ENCODE assay signal across 14 cellular contexts in the genomic region with DNA sequence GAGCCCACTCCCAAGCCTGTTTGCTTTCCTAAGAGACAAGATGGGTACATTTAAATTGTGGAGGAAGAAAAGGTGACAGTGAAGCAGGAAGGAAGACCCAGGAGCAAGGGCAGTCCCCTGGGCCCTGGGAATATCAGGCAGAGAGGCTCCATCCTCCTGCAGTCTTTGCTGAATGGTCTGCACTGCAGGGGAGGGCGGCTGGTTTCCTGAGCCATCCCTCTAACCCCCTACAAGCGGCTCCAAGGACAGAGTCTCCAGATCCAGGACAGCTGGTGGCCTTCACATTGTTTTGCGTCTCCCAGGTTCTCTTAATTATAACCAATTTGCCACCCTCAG. TPM values are rescaled to one million over a fixed set of nuclear protein-coding genes. Genes with fewer than 3 reads are reported as not detected.
A peak's percentile ranks its signal among the peaks of the same experiment; 100 is the strongest.
DNase-seq lines count a peak whose midpoint lies in the region; ATAC-seq and TF ChIP-seq lines count a peak whose summit lies in the region.
"Had no signal": no experiment of that assay in that cellular context is flagged by ENCODE, and none has a peak within 500 bp of the region (broad histone marks: within the 10 kb centered on the region; RNA-seq: fewer than 3 reads in every experiment).

No MANE protein-coding gene starts in this region.

- H3K9me3 ChIP-seq in heart left ventricle (no peaks in the 10 kb centered on the region), right atrium auricular region (no peaks in the 10 kb centered on the region), neural progenitor cell (ENCODE audit: low read depth) (no peaks in the 10 kb centered on the region), vagina (no peaks in the 10 kb centered on the region), mammary epithelial cell (replicated peaks; ENCODE audit: insufficient read depth, low read length) (no peaks in the 10 kb centered on the region)
- H3K9me3 ChIP-seq: SJCRH30 had no signal

- H4K20me1 ChIP-seq in neural progenitor cell (ENCODE audit: low read depth) (no peaks in the 10 kb centered on the region), mammary epithelial cell (ENCODE audit: insufficient read depth, low read length) (no peaks in the 10 kb centered on the region)

- peaks cover 78% of the 10 kb centered on the region for H3K4me1 Mint-ChIP-seq in neural progenitor cell

- H3K9ac ChIP-seq in neural progenitor cell (no peak overlapping the region), mammary epithelial cell (ENCODE audit: insufficient read depth, low read length) (no peak overlapping the region)

- peak overlapping the region in 1 of 12 donors; percentile 28 for H3K4me3 ChIP-seq in heart left ventricle
- no peak overlapping the region for H3K4me3 ChIP-seq in right atrium auricular region
- no peak overlapping the region for H3K4me3 ChIP-seq in neural progenitor cell
- no peak overlapping the region for H3K4me3 ChIP-seq in vagina
- no peak overlapping the region for H3K4me3 ChIP-seq in mammary epithelial cell (replicated peaks in 1 of 3; ENCODE audit: insufficient read depth in 1 of 3, low read depth in 2 of 3, low read length in 3 of 3)
- H3K4me3 ChIP-seq: SJCRH30 had no signal

- peak overlapping the region; percentile 95 for H3K27ac Mint-ChIP-seq in neural progenitor cell
- H3K27ac Mint-ChIP-seq: memory B cell had no signal

- CTCF ChIA-PET in mammary epithelial cell (lab: Charles Lee; ENCODE audit: low non-redundant PET), result no interaction called here

- TF ChIP-seq POLR2A in heart left ventricle (IDR thresholded peaks at IDR 0.05) (no peak), vagina (IDR thresholded peaks at IDR 0.05) (no peak)

- H3F3A ChIP-seq in neural progenitor cell (ENCODE audit: low read depth), result peaks cover 51% of the 10 kb centered on the region

- in situ Hi-C loops in mammary epithelial cell (cut with MboI; ENCODE audit: low sequenced_read_pairs in 2 of 2), result loop anchor here in 1 of 2 donors (10.0 to 25.0 kb wide), 2 partner anchors 93 to 290 kb away; no protein-coding TSS in a partner anchor

- H3K27me3 ChIP-seq in heart left ventricle (no peaks in the 10 kb centered on the region), right atrium auricular region (no peaks in the 10 kb centered on the region), neural progenitor cell (peaks cover 5% of the 10 kb centered on the region), vagina (no peaks in the 10 kb centered on the region), mammary epithelial cell (ENCODE audit: insufficient read depth, low read length) (no peaks in the 10 kb centered on the region)
- H3K27me3 ChIP-seq: SJCRH30 had no signal

- DNase-seq in heart left ventricle (no peak), left cardiac atrium (no peak), right atrium auricular region (ENCODE audit: low spot score) (no peak), neural progenitor cell (ENCODE audit: low spot score) (peak; percentile 64), vagina (ENCODE audit: extremely low spot score in 2 of 2) (peak in 1 of 2 donors; percentile 32), T-helper 1 cell (no peak), mammary epithelial cell (no peak), foreskin melanocyte (no peak)
- DNase-seq: activated CD8-positive, alpha-beta memory T cell treated with anti-CD3 and anti-CD28 coated beads, Interleukin-2, amount 50 U/mL, for 4 hours; DMS53; NCI-H1436 treated with DMSO at 0.1 percent for 48 hours; NCI-H526 had no signal

- dilution Hi-C loops in mammary epithelial cell (cut with HindIII; ENCODE audit: low sequenced_read_pairs), result no loop called here

- TF ChIP-seq CTCF in heart left ventricle (IDR thresholded peaks at IDR 0.05) (no peak), right atrium auricular region (IDR thresholded peaks at IDR 0.05) (no peak), neural progenitor cell (IDR thresholded peaks at IDR 0.05) (no peak), vagina (IDR thresholded peaks at IDR 0.05) (no peak), mammary epithelial cell (conservative IDR thresholded peaks at IDR 0.05 in 1 of 2, IDR thresholded peaks at IDR 0.05 in 1 of 2; ENCODE audit: extremely low read depth in 1 of 2, insufficient read depth in 1 of 2, low read depth in 1 of 2, low read length in 2 of 2) (no peak)

- peak in 1 of 4 donors; percentile 39 for ATAC-seq in heart left ventricle
- no peak for ATAC-seq in left cardiac atrium

- H3K27me3 Mint-ChIP-seq in neural progenitor cell (ENCODE audit: insufficient read depth, low read depth), result peaks cover 10% of the 10 kb centered on the region

- intact Hi-C loops in heart left ventricle (cut with DNase I) (loop anchor here in 9 of 10 donors (5.0 to 10.0 kb wide), 7 partner anchors 77 to 297 kb away; a partner anchor contains a TSS), left cardiac atrium (cut with DNase I) (loop anchor here (5.0 to 10.0 kb wide), 2 partner anchors 87 to 95 kb away; a partner anchor contains a TSS), vagina (cut with DNase I) (no loop called here), mammary epithelial cell (cut with micrococcal nuclease) (loop anchor here (5.0 to 10.0 kb wide), 2 partner anchors 95 to 267 kb away; a partner anchor contains a TSS)

- H3K4me1 ChIP-seq in heart left ventricle (peaks cover 0 to 52% (median 19%) of the 10 kb centered on the region in 12 donors), right atrium auricular region (peaks cover 0 to 25% of the 10 kb centered on the region in 2 donors), neural progenitor cell (peaks cover 51% of the 10 kb centered on the region), vagina (peaks cover 12% of the 10 kb centered on the region), mammary epithelial cell (ENCODE audit: insufficient read depth, low read length) (no peaks in the 10 kb centered on the region)

- H3K79me2 ChIP-seq in neural progenitor cell (ENCODE audit: low read depth), result no peaks in the 10 kb centered on the region
- no peaks in the 10 kb centered on the region for H3K79me2 ChIP-seq in mammary epithelial cell (ENCODE audit: insufficient read depth, low read length)

- peaks cover 5% of the 10 kb centered on the region for H3K36me3 Mint-ChIP-seq in neural progenitor cell
- H3K36me3 Mint-ChIP-seq: memory B cell had no signal

- H2AFZ ChIP-seq in neural progenitor cell (replicated peaks), result no peak overlapping the region
- H2AFZ ChIP-seq in mammary epithelial cell (ENCODE audit: low read depth, low read length), result no peak overlapping the region

- WGBS in heart left ventricle, 4 donors, result 72 to 76% (median 73%) methylated on average over 3 of the region's 3 CpGs
- 96% methylated on average over 3 of the region's 3 CpGs for WGBS in mammary epithelial cell (ENCODE audit: low coverage, missing lambda C conversion rate)

- H3K4me3 Mint-ChIP-seq in neural progenitor cell, result peak overlapping the region; percentile 70
- H3K4me3 Mint-ChIP-seq: memory B cell had no signal

- no TSS peak for BruUV-seq in mammary epithelial cell (replicated peaks; lab: Mats Ljungman, UMichigan)

- H3K36me3 ChIP-seq in heart left ventricle (peaks cover 0 to 4% (median 0%) of the 10 kb centered on the region in 9 donors), right atrium auricular region (no peaks in the 10 kb centered on the region), neural progenitor cell (no peaks in the 10 kb centered on the region), vagina (peaks cover 0 to 2% of the 10 kb centered on the region in 2 donors), mammary epithelial cell (ENCODE audit: insufficient read depth, low read length) (no peaks in the 10 kb centered on the region)
- H3K36me3 ChIP-seq: SJCRH30 had no signal

- H3K27ac ChIP-seq in heart left ventricle (peak overlapping the region in 10 of 12 donors; percentile 42 to 92 (median 56)), right atrium auricular region (peak overlapping the region; percentile 61 to 62), neural progenitor cell (no peak overlapping the region), vagina (peak overlapping the region; percentile 3), mammary epithelial cell (ENCODE audit: insufficient read depth, low read depth, low read length) (no peak overlapping the region)
- H3K27ac ChIP-seq: SJCRH30 had no signal

- no peaks in the 10 kb centered on the region for H3K9me3 Mint-ChIP-seq in neural progenitor cell
- H3K9me3 Mint-ChIP-seq: memory B cell had no signal

- H3K4me2 ChIP-seq in neural progenitor cell (peak overlapping the region; percentile 60), mammary epithelial cell (ENCODE audit: insufficient read depth, low read depth, low read length) (no peak overlapping the region)

RNA-seq across cellular contexts. Expression of a gene that starts 53.7 kb away (rescaled TPM):
- 1 to 10 TPM in 2 of 9 donors, under 1 TPM in 6, not detected in 1; 0.16 to 1.5 (median 0.32) TPM for total RNA-seq in heart left ventricle
- under 1 TPM in 1 of 2 donors, not detected in 1; 0.43 TPM for polyA plus RNA-seq in heart left ventricle
- 1 to 10 TPM in 1 of 2 donors, under 1 TPM in 1; 0.52 to 1.8 TPM for total RNA-seq in left cardiac atrium
- under 1 TPM; 0.33 to 0.51 TPM for total RNA-seq in right atrium auricular region
- 6.7 and 17.7 TPM in 2 replicates for total RNA-seq in neural progenitor cell (ENCODE audit: low replicate concordance)
- total RNA-seq in vagina, result 2.5 TPM
- under 1 TPM in 1 of 2 donors, not detected in 1; 0.67 TPM for total RNA-seq in mammary epithelial cell
- polyA plus RNA-seq in mammary epithelial cell, result not detected
- polyA minus RNA-seq in mammary epithelial cell, result not detected

Comparison
In these comparisons a context has a peak if more than half of its experiments do, and no peak if none do; other contexts are left out.
1. H3K27ac ChIP-seq: peak in heart left ventricle (10 of 12), right atrium auricular region (2 of 2) and vagina (single experiment); none in neural progenitor cell (single experiment) and mammary epithelial cell (single experiment).